25 cellular contexts compared by ENCODE assay signal in the genomic region with DNA sequence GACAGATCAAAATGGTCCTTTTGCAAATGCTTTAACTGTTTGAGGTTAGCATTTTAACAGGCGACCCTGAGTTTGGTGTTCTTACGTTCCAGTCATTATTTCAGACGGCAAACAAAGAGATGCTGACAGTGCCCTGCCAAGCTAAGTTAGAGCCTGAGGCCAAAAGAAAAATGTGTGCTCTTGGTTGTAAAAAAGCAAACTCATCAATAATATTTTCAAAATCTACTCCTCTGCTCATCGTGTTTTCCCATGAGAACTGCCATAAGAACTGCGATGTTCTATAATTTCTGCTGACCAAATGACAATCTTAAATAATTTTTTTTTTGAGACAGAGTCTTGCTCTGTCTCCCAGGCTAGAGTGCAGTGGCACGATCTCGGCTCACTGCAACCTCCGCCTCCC.
DNase-seq lines count a peak whose midpoint lies in the region; ATAC-seq, FAIRE-seq and TF ChIP-seq lines count a peak whose summit lies in the region.
"Had no signal": no experiment of that assay in that cellular context is flagged by ENCODE, and none has a peak within 500 bp of the region (broad histone marks: within the 10 kb centered on the region; RNA-seq: fewer than 3 reads in every experiment).

No MANE protein-coding gene starts in this region.

- H2BK120ac ChIP-seq in neuronal stem cell (ENCODE audit: low read depth, low read length): no peak overlapping the region

- POLR2A ChIA-PET in HepG2 (lab: Yijun Ruan, JAX): no interaction called here
- POLR2A ChIA-PET in A549 (lab: Yijun Ruan, JAX): no interaction called here
- POLR2A ChIA-PET in K562 (lab: Yijun Ruan, JAX): interaction anchor here (0.6 kb wide), 1 partner anchor 8 kb away, joined by 3 read pairs; no protein-coding TSS in a partner anchor

- H3K36me3 ChIP-seq in HepG2 (replicated peaks in 1 of 2; ENCODE audit: control insufficient read depth in 1 of 2, insufficient read depth in 2 of 2, low read length in 2 of 2) (0 out of 5 replicates have a peak, but pooled peaks cover 0 to 2% of the 10 kb centered on the region in 2 experiments), right lobe of liver (no peaks in the 10 kb centered on the region), SK-N-MC (ENCODE audit: insufficient read depth, low read length) (no peaks in the 10 kb centered on the region), K562 (ENCODE audit: control insufficient read depth, insufficient read depth, low read length) (no peaks in the 10 kb centered on the region), neuronal stem cell (replicated peaks in 1 of 2; ENCODE audit: control insufficient read depth in 2 of 2, insufficient read depth in 2 of 2, low read length in 2 of 2) (no peaks in the 10 kb centered on the region)
- H3K36me3 ChIP-seq: BE2C, BLaER1 had no signal

- H2BK15ac ChIP-seq in neuronal stem cell (ENCODE audit: low read length): no peak overlapping the region

- H3K4ac ChIP-seq in neuronal stem cell (ENCODE audit: low read length): no peak overlapping the region

- in situ Hi-C loops in HepG2 (cut with HindIII; ENCODE audit: extremely low pct_ligation_motif_present, low pct_unique_long_range_greater_than_20kb) (no loop called here), K562 (cut with MboI) (no loop called here)

- no peaks in the 10 kb centered on the region for H3K9me3 ChIP-seq in HepG2 (ENCODE audit: low read length)
- H3K9me3 ChIP-seq in right lobe of liver: no peaks in the 10 kb centered on the region
- no peaks in the 10 kb centered on the region for H3K9me3 ChIP-seq in A549
- no peaks in the 10 kb centered on the region for H3K9me3 ChIP-seq in SK-N-MC (ENCODE audit: low read depth, low read length)
- H3K9me3 ChIP-seq in K562 (replicated peaks; ENCODE audit: control insufficient read depth, insufficient read depth, low read depth, low read length): no peaks in the 10 kb centered on the region
- H3K9me3 ChIP-seq in neuronal stem cell (replicated peaks in 1 of 2; ENCODE audit: control insufficient read depth in 2 of 2, insufficient read depth in 1 of 2, low read depth in 1 of 2, low read length in 2 of 2): no peaks in the 10 kb centered on the region
- H3K9me3 ChIP-seq: BE2C, BLaER1 had no signal

- H3K79me1 ChIP-seq in neuronal stem cell (ENCODE audit: low read depth, low read length): no peaks in the 10 kb centered on the region

- no peak for TF ChIP-seq RAD21 in HepG2 (CRISPR knock-in tag; IDR thresholded peaks at IDR 0.05)
- TF ChIP-seq RAD21 in A549 (conservative IDR thresholded peaks at IDR 0.05 in 1 of 2, IDR thresholded peaks at IDR 0.05 in 1 of 2): no peak
- no peak for TF ChIP-seq RAD21 in K562 (CRISPR knock-in tag; conservative IDR thresholded peaks at IDR 0.05 in 1 of 2, IDR thresholded peaks at IDR 0.05 in 1 of 2)

- H3K9ac ChIP-seq in HepG2 (ENCODE audit: insufficient read depth, low read depth, low read length) (no peak overlapping the region), SK-N-MC (ENCODE audit: insufficient read length) (no peak overlapping the region), K562 (ENCODE audit: insufficient read depth in 1 of 2, low read depth in 2 of 2, low read length in 2 of 2) (no peak overlapping the region), neuronal stem cell (ENCODE audit: low read depth, low read length, poor library complexity) (no peak overlapping the region)
- H3K9ac ChIP-seq: BLaER1 had no signal

- H2AK5ac ChIP-seq in neuronal stem cell (ENCODE audit: low read depth, low read length): no peak overlapping the region

- 98% methylated on average over 8 of the region's 8 CpGs for WGBS in HepG2 (ENCODE audit: low lambda C conversion rate)
- WGBS in right lobe of liver (ENCODE audit: insufficient coverage, low coverage, low lambda C conversion rate, missing lambda C conversion rate): 85% methylated on average over 8 of the region's 8 CpGs
- 94% methylated on average over 8 of the region's 8 CpGs for WGBS in A549 (ENCODE audit: missing lambda C conversion rate)
- WGBS in K562 (ENCODE audit: insufficient coverage, low coverage, missing lambda C conversion rate): 14% methylated on average over 2 of the region's 8 CpGs
- no CpG with 5 or more reads among the region's 8 CpGs for WGBS in neuronal stem cell (ENCODE audit: extremely low coverage in 2 of 2, insufficient read length in 2 of 2, insufficient replicate concordance in 1 of 2), 2 donors

- H3K27me3 ChIP-seq in HepG2 (ENCODE audit: control insufficient read depth in 1 of 2, insufficient read depth in 2 of 2, low read length in 2 of 2): no peaks in the 10 kb centered on the region
- H3K27me3 ChIP-seq in right lobe of liver: no peaks in the 10 kb centered on the region
- H3K27me3 ChIP-seq in K562 (ENCODE audit: control insufficient read depth in 2 of 2, insufficient read depth in 2 of 2, low read length in 2 of 2): peaks cover 0 to 12% of the 10 kb centered on the region in 2 experiments; a peak in 3 of 5 replicates
- H3K27me3 ChIP-seq in neuronal stem cell (ENCODE audit: control insufficient read depth in 3 of 3, insufficient read depth in 3 of 3, low read depth in 1 of 3, low read length in 3 of 3): peaks cover 0 to 14% (median 0%) of the 10 kb centered on the region in 3 experiments
- H3K27me3 ChIP-seq: BE2C had no signal

- H4K20me1 ChIP-seq in HepG2 (ENCODE audit: insufficient read depth, low read length) (no peaks in the 10 kb centered on the region), K562 (replicated peaks; ENCODE audit: control insufficient read depth, insufficient read depth, low read length) (no peaks in the 10 kb centered on the region)
- H4K20me1 ChIP-seq: BLaER1 had no signal

- FAIRE-seq in HepG2 (lab: Jason Lieb, UNC): no peak
- FAIRE-seq in A549 (lab: Jason Lieb, UNC): peak; percentile 85
- no peak for FAIRE-seq in K562 (lab: Jason Lieb, UNC)
- FAIRE-seq: GM18507 had no signal

- no peak for DNase-seq in HepG2 (ENCODE audit: low spot score)
- DNase-seq in right lobe of liver: no peak
- DNase-seq in A549 (ENCODE audit: low read depth in 1 of 2, low spot score in 1 of 2): no peak
- no peak for DNase-seq in SK-N-MC (ENCODE audit: low read depth, low spot score)
- DNase-seq in K562 (ENCODE audit: extremely low read depth in 1 of 4, low spot score in 3 of 4): no peak
- no peak for DNase-seq in neuronal stem cell (ENCODE audit: low spot score)
- DNase-seq in SW 1271 (lab: John Stamatoyannopoulos, UW): no peak
- DNase-seq: ACHN; BE2C; C1 segment of cervical spinal cord; CD4-positive, alpha-beta memory T cell; CD4-positive, CD25-positive, alpha-beta regulatory T cell; CD8-positive, alpha-beta memory T cell; COR-L47; DMS 273 treated with DMSO at 0.1 percent for 48 hours; DMS153; DMS53; DMS79; DND-41; EL; GDM1 had no signal

- H3K4me3 ChIP-seq in HepG2 (replicated peaks in 1 of 3; ENCODE audit: insufficient read depth in 1 of 3, low read depth in 2 of 3, low read length in 3 of 3) (no peak overlapping the region), right lobe of liver (no peak overlapping the region), A549 (no peak overlapping the region), SK-N-MC (peak overlapping the region; percentile 9; the same call in 1 of the 2 replicates), K562 (no peak overlapping the region), neuronal stem cell (ENCODE audit: low read length in 2 of 2) (no peak overlapping the region)
- H3K4me3 ChIP-seq: BLaER1, GM12878 had no signal

- H2BK5ac ChIP-seq in neuronal stem cell (ENCODE audit: low read length): no peak overlapping the region

- H3K4me1 ChIP-seq in HepG2 (ENCODE audit: insufficient read depth, low read length) (no peaks in the 10 kb centered on the region), right lobe of liver (no peaks in the 10 kb centered on the region), A549 (no peaks in the 10 kb centered on the region), K562 (replicated peaks in 1 of 2; ENCODE audit: control insufficient read depth in 2 of 2, insufficient read depth in 2 of 2, low read length in 2 of 2) (no peaks in the 10 kb centered on the region), neuronal stem cell (ENCODE audit: control insufficient read depth in 2 of 2, insufficient read depth in 1 of 2, low read depth in 1 of 2, low read length in 2 of 2) (peaks cover 0 to 3% of the 10 kb centered on the region in 2 donors)
- H3K4me1 ChIP-seq: BE2C had no signal

- no peak overlapping the region for H3K14ac ChIP-seq in neuronal stem cell (ENCODE audit: low read length)

- no TSS peak for BruUV-seq in HepG2 (replicated peaks; lab: Mats Ljungman, UMichigan)
- no TSS peak for BruUV-seq in K562 (replicated peaks; lab: Mats Ljungman, UMichigan)

- H4K91ac ChIP-seq in neuronal stem cell (ENCODE audit: low read depth, low read length, poor library complexity): no peak overlapping the region

- no peaks in the 10 kb centered on the region for H3K9me1 ChIP-seq in K562 (ENCODE audit: control insufficient read depth, insufficient read depth, low read length)

- ATAC-seq in HepG2 (no peak), right lobe of liver (no peak), A549 (no peak), K562 (no peak)
- ATAC-seq: GM12878 had no signal

- no peak overlapping the region for H4K8ac ChIP-seq in neuronal stem cell (ENCODE audit: low read depth, low read length)

- TF ChIP-seq EP300 in HepG2 (IDR thresholded peaks at IDR 0.05; ENCODE audit: low read depth in 2 of 2, low read length in 2 of 2): no peak
- TF ChIP-seq EP300 in HepG2 (CRISPR knock-in tag; IDR thresholded peaks at IDR 0.05; ENCODE audit: borderline replicate concordance): no peak
- TF ChIP-seq EP300 in A549 (IDR thresholded peaks at IDR 0.05): no peak
- TF ChIP-seq EP300 in K562 (IDR thresholded peaks at IDR 0.05; ENCODE audit: low read length): no peak

- no peak overlapping the region for H3K4me2 ChIP-seq in HepG2 (ENCODE audit: low read depth, low read length)
- no peak overlapping the region for H3K4me2 ChIP-seq in A549
- H3K4me2 ChIP-seq in K562 (ENCODE audit: insufficient read depth, low read length): no peak overlapping the region
- H3K4me2 ChIP-seq in neuronal stem cell (ENCODE audit: insufficient read depth, low read length, poor library complexity, severe bottlenecking): no peak overlapping the region
- H3K4me2 ChIP-seq: BLaER1 had no signal

- TF ChIP-seq CTCF in HepG2 (CRISPR knock-in tag; IDR thresholded peaks at IDR 0.05): no peak
- no peak for TF ChIP-seq CTCF in right lobe of liver (IDR thresholded peaks at IDR 0.05)
- no peak for TF ChIP-seq CTCF in A549 (IDR thresholded peaks at IDR 0.05)
- TF ChIP-seq CTCF in K562 (IDR thresholded peaks at IDR 0.05 in 2 of 3, conservative IDR thresholded peaks at IDR 0.05 in 1 of 3; ENCODE audit: insufficient read depth in 2 of 3, low read depth in 1 of 3, low read length in 3 of 3): no peak

- H2BK12ac ChIP-seq in neuronal stem cell (ENCODE audit: low read length): no peak overlapping the region

- no peak overlapping the region for H2AFZ ChIP-seq in HepG2 (ENCODE audit: low read length)
- no peak overlapping the region for H2AFZ ChIP-seq in K562 (ENCODE audit: low read depth, low read length)
- H2AFZ ChIP-seq in neuronal stem cell (ENCODE audit: low read length): no peak overlapping the region

- TF ChIP-seq POLR2A in HepG2 (IDR thresholded peaks at IDR 0.05; ENCODE audit: insufficient read depth in 1 of 2, low read depth in 2 of 2, low read length in 2 of 2) (no peak), right lobe of liver (IDR thresholded peaks at IDR 0.05) (no peak), A549 (IDR thresholded peaks at IDR 0.05; ENCODE audit: low read length) (no peak), K562 (conservative IDR thresholded peaks at IDR 0.05) (no peak)

- CTCF ChIA-PET in HepG2 (lab: Yijun Ruan, JAX; ENCODE audit: low intra/inter-chr PET ratio, low total read pairs): no interaction called here
- CTCF ChIA-PET in A549 (lab: Yijun Ruan, JAX): no interaction called here
- CTCF ChIA-PET in K562 (lab: Yijun Ruan, JAX; ENCODE audit: low intra/inter-chr PET ratio): no interaction called here

- no peak overlapping the region for H3K27ac ChIP-seq in HepG2 (ENCODE audit: extremely low read length, insufficient read depth, low read length)
- no peak overlapping the region for H3K27ac ChIP-seq in right lobe of liver
- no peak overlapping the region for H3K27ac ChIP-seq in A549
- H3K27ac ChIP-seq in SK-N-MC: peak overlapping the region; percentile 55; the same call in 1 of the 2 replicates
- no peak overlapping the region for H3K27ac ChIP-seq in K562 (ENCODE audit: extremely low read depth, low read depth, low read length)
- H3K27ac ChIP-seq in neuronal stem cell (replicated peaks; ENCODE audit: low read length): no peak overlapping the region
- H3K27ac ChIP-seq: 22Rv1, BLaER1 had no signal

- H3K79me2 ChIP-seq in HepG2 (ENCODE audit: insufficient read depth, low read length): no peaks in the 10 kb centered on the region
- H3K79me2 ChIP-seq in K562 (ENCODE audit: control insufficient read depth, insufficient read depth, low read length): no peaks in the 10 kb centered on the region

- H3K23ac ChIP-seq in neuronal stem cell (ENCODE audit: low read depth, low read length, poor library complexity): no peak overlapping the region

- intact Hi-C loops in HepG2 (cut with micrococcal nuclease; ENCODE audit: unreplicated experiment): no loop called here
- intact Hi-C loops in right lobe of liver (cut with DNase I): no loop called here
- intact Hi-C loops in K562 (cut with micrococcal nuclease): no loop called here

- H3K18ac ChIP-seq in neuronal stem cell (ENCODE audit: low read length): no peak overlapping the region

Comparison
In these comparisons a context has a peak if more than half of its experiments do, and no peak if none do; other contexts are left out.
1. Of the 241 proteins assayed by ChIP-seq in both HepG2 and K562: peak only in HepG2: MAFF and MAFK; only in K562: MAFG; in both: none; in neither: 238.